ENCODE assay signal across 1 cellular context in the genomic region with DNA sequence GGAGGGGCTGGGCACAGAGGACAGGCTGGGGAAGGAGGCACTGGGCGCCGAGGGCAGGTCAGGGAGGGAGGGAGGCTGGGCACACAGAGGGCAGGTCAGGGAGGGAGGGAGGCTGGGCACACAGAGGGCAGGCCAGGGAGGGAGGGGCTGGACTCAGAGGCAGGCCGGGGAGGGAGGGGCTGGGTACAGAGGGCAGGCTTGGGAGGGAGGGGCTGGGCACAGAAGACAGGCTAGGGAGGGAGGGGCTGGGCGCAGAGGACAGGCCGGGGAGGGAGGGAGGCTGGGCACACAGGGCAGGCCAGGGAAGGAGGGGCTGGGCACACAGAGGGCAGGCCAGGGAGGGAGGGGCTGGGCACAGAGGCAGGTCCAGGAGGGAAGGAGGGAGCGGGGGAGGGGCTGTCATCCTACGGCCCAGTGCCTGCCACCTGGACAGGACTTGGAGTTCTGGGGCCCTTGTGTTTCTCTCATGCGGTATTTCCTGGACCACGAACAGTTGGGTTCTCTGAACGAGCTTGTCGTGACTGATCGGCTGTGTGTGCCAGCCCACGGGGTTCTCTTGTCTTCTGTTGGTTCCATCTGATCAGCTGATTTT.
TF ChIP-seq lines count a peak whose summit lies in the region.

No MANE protein-coding gene starts in this region.

TF ChIP-seq in HCT116, 20 proteins besides CTCF, POLR2A, EP300 and RAD21 (continued from another document):
- TF ChIP-seq, protein P1, sequence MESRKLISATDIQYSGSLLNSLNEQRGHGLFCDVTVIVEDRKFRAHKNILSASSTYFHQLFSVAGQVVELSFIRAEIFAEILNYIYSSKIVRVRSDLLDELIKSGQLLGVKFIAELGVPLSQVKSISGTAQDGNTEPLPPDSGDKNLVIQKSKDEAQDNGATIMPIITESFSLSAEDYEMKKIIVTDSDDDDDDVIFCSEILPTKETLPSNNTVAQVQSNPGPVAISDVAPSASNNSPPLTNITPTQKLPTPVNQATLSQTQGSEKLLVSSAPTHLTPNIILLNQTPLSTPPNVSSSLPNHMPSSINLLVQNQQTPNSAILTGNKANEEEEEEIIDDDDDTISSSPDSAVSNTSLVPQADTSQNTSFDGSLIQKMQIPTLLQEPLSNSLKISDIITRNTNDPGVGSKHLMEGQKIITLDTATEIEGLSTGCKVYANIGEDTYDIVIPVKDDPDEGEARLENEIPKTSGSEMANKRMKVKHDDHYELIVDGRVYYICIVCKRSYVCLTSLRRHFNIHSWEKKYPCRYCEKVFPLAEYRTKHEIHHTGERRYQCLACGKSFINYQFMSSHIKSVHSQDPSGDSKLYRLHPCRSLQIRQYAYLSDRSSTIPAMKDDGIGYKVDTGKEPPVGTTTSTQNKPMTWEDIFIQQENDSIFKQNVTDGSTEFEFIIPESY (IDR thresholded peaks at IDR 0.05; ENCODE audit: extremely low read depth, insufficient replicate concordance, low read length): no peak
- TF ChIP-seq YY1 (IDR thresholded peaks at IDR 0.05; ENCODE audit: extremely low read depth, insufficient replicate concordance, low read depth, low read length) (no peak), ZNF274 (IDR thresholded peaks at IDR 0.05; ENCODE audit: low read depth, low read length) (no peak), ELF1 (IDR thresholded peaks at IDR 0.05; ENCODE audit: borderline replicate concordance, low read depth) (no peak), SRF (IDR thresholded peaks at IDR 0.05; ENCODE audit: low read depth) (no peak)
TF ChIP-seq in HCT116: peak in this region for 0.
